Comparison of ENCODE assay signal across 24 cellular contexts in genomic region chr10:78684954-78685353, GRCh38.
DNase-seq lines count a peak whose midpoint lies in the region; ATAC-seq and TF ChIP-seq lines count a peak whose summit lies in the region.
"Had no signal": no experiment of that assay in that cellular context is flagged by ENCODE, and none has a peak within 500 bp of the region (broad histone marks: within the 10 kb centered on the region; RNA-seq: fewer than 3 reads in every experiment).

No MANE protein-coding gene starts in this region.

- H3K9me3 Mint-ChIP-seq in brain = peaks cover 12 to 32% (median 21%) of the 10 kb centered on the region in 5 experiments
- H3K9me3 Mint-ChIP-seq in type B pancreatic cell = no peaks in the 10 kb centered on the region
- H3K9me3 Mint-ChIP-seq: central memory CD8-positive, alpha-beta T cell; natural killer cell treated with Interleukin-12 subunit alpha and Interleukin-12 subunit beta and Interleukin-15 and Interleukin-18, amount 100 ng/mL, for 72 hours; T-helper 2 cell treated with Interferon-gamma antibody and Interleukin-4, amounts not matched to agents 5 μg/mL and 100 μg/mL, for 36 hours had no signal

- no peak for TF ChIP-seq CTCF in brain (conservative IDR thresholded peaks at IDR 0.05)
- TF ChIP-seq CTCF in type B pancreatic cell (conservative IDR thresholded peaks at IDR 0.05) = no peak

- peaks cover 7% of the 10 kb centered on the region for H3K36me3 Mint-ChIP-seq in brain
- no peaks in the 10 kb centered on the region for H3K36me3 Mint-ChIP-seq in type B pancreatic cell
- H3K36me3 Mint-ChIP-seq: natural killer cell treated with Interleukin-12 subunit alpha and Interleukin-12 subunit beta and Interleukin-15 and Interleukin-18, amount 100 ng/mL, for 72 hours had no signal

- H3K27me3 Mint-ChIP-seq in brain = peaks cover 6% of the 10 kb centered on the region
- no peaks in the 10 kb centered on the region for H3K27me3 Mint-ChIP-seq in type B pancreatic cell

- DNase-seq in NCI-H82 (lab: John Stamatoyannopoulos, UW) = peak; percentile 3
- DNase-seq in NCI-H82 treated with DMSO at 0.1 percent for 48 hours (lab: John Stamatoyannopoulos, UW; ENCODE audit: unreplicated experiment) = no peak
- peak; percentile 60 for DNase-seq in NCI-H2227 (lab: John Stamatoyannopoulos, UW; ENCODE audit: unreplicated experiment)
- no peak for DNase-seq in type B pancreatic cell (ENCODE audit: extremely low spot score, unreplicated experiment)
- no peak for DNase-seq in superior temporal gyrus (ENCODE audit: extremely low spot score)
- DNase-seq: activated CD4-positive, alpha-beta T cell treated with anti-CD3 and anti-CD28 coated beads, Interleukin-2, amount 50 U/mL, for 48 hours; activated T-cell treated with anti-CD3 and anti-CD28 coated beads for 4 hours; amygdala; GF-D8; H7; PC-9; small intestine; stimulated activated CD4-positive, alpha-beta T cell treated with anti-CD3 and anti-CD28 coated beads, Interleukin-2, amount 100 ng/mL, for 48 hours; stomach had no signal

- H3K4me3 Mint-ChIP-seq in brain (peak overlapping the region in 2 of 5 experiments; percentile 5 to 15), type B pancreatic cell (peak overlapping the region; percentile 14)
- H3K4me3 Mint-ChIP-seq: central memory CD8-positive, alpha-beta T cell; mesothelial cell of epicardium; natural killer cell treated with Interleukin-12 subunit alpha and Interleukin-12 subunit beta and Interleukin-15 and Interleukin-18, amount 100 ng/mL, for 72 hours; T-helper 2 cell treated with Interferon-gamma antibody and Interleukin-4, amounts not matched to agents 5 μg/mL and 100 μg/mL, for 36 hours; WTC11 had no signal

- ATAC-seq in HG03159 (IDR thresholded peaks at IDR 0.05; ENCODE audit: unreplicated experiment) (no peak), HG03469 (IDR thresholded peaks at IDR 0.05; ENCODE audit: unreplicated experiment) (no peak)
- ATAC-seq: esophagus mucosa; left lobe of liver; natural killer cell treated with Interleukin-12 subunit alpha and Interleukin-12 subunit beta and Interleukin-15 and Interleukin-18, amount 100 ng/mL, for 72 hours; WTC11 had no signal

- H3K4me1 Mint-ChIP-seq in brain (peaks cover 59% of the 10 kb centered on the region), type B pancreatic cell (ENCODE audit: unreplicated experiment) (peaks cover 53% of the 10 kb centered on the region)
- H3K4me1 Mint-ChIP-seq: central memory CD8-positive, alpha-beta T cell; WTC11 had no signal

- H3K27ac Mint-ChIP-seq in brain (peak overlapping the region in 4 of 5 experiments; percentile 6 to 84 (median 42)), type B pancreatic cell (no peak overlapping the region)
- H3K27ac Mint-ChIP-seq: mesothelial cell of epicardium; natural killer cell treated with Interleukin-12 subunit alpha and Interleukin-12 subunit beta and Interleukin-15 and Interleukin-18, amount 100 ng/mL, for 72 hours; T-helper 2 cell treated with Interferon-gamma antibody and Interleukin-4, amounts not matched to agents 5 μg/mL and 100 μg/mL, for 36 hours; WTC11 had no signal

Comparison
In these comparisons a context has a peak if more than half of its experiments do, and no peak if none do; other contexts are left out.
1. DNase-seq: peak in NCI-H82 (single experiment) and NCI-H2227 (single experiment); none in NCI-H82 treated with DMSO at 0.1 percent for 48 hours (single experiment), type B pancreatic cell (single experiment) and superior temporal gyrus (single experiment).